In genomic region chr2:236533343-236533742, GRCh38 we compare ENCODE assay signal across 8 cellular contexts. TPM values are rescaled to one million over a fixed set of nuclear protein-coding genes. Genes with fewer than 3 reads are reported as not detected.
"Had no signal": no experiment of that assay in that cellular context is flagged by ENCODE, and none has a peak within 500 bp of the region (broad histone marks: within the 10 kb centered on the region; RNA-seq: fewer than 3 reads in every experiment).

No MANE protein-coding gene starts in this region.

- DNase-seq: GF-D8 had no signal

- FAIRE-seq: G401.6, GM12878, GM12891, GM12892, GM18507, GM19239 had no signal

- H3K4me3 ChIP-seq: GM12878 had no signal

- ATAC-seq: GM12878 had no signal

RNA-seq across cellular contexts. Expression of gene ACKR3, which starts 36.3 kb away (rescaled TPM):
- total RNA-seq: G401 had no signal
